ENCODE assay signal across 11 cellular contexts in the genomic region with DNA sequence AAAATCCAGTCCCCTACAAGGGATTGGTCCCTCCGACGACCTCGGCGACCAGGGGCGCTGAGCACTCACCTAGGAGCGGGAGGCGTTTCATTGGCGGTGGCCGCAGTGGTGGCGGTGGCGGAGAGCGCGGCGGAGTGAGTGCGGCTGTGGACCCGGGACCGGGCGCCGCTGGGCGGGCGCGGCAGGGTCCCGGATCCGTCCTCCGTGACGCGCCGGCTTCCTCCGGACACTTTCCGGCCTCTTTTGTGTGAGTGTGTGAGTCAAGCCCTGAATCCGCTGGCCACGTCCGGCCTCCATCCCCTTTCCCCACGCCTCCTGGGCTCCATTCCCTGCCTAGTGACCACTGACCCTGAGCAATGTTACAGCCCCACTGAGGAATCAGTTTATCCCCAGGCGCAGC. TPM values are rescaled to one million over a fixed set of nuclear protein-coding genes. Genes with fewer than 3 reads are reported as not detected.
DNase-seq lines count a peak whose midpoint lies in the region; TF ChIP-seq lines count a peak whose summit lies in the region.
"Had no signal": no experiment of that assay in that cellular context is flagged by ENCODE, and none has a peak within 500 bp of the region (broad histone marks: within the 10 kb centered on the region; RNA-seq: fewer than 3 reads in every experiment).

A gene (minus strand): TSS at position 167 of the 400 bp plus-strand sequence. CDS start 76 bp downstream, at position 91.

- CTCF ChIA-PET in OCI-LY7 (lab: Charles Lee; ENCODE audit: unreplicated experiment): no interaction called here

- H3K4me2 ChIP-seq in OCI-LY7 (ENCODE audit: low read length): no peak within 1 kb of the TSS

- POLR2A ChIA-PET in OCI-LY7 (lab: Charles Lee): no interaction called here

- no peak for TF ChIP-seq CTCF in retinal pigment epithelial cell (conservative IDR thresholded peaks at IDR 0.05; ENCODE audit: low read depth, low read length)
- no peak for TF ChIP-seq CTCF in OCI-LY7 (conservative IDR thresholded peaks at IDR 0.05; ENCODE audit: low read length)

- no peaks in the 10 kb centered on the region for H3K9me2 ChIP-seq in OCI-LY7 (ENCODE audit: insufficient read depth, low read length)

- H3K27ac ChIP-seq in iPS-18a (ENCODE audit: low read length) (no peak within 1 kb of the TSS), OCI-LY7 (ENCODE audit: low read depth, low read length, poor library complexity, severe bottlenecking) (no peak within 1 kb of the TSS)

- BruUV-seq in OCI-LY7 (replicated peaks; lab: Mats Ljungman, UMichigan): no TSS peak

- no peaks in the 10 kb centered on the region for H4K20me1 ChIP-seq in OCI-LY7 (ENCODE audit: insufficient read depth, low read length)

- peaks cover 15% of the 10 kb centered on the region for H3K27me3 ChIP-seq in iPS-18a (ENCODE audit: control insufficient read depth, insufficient read depth, low read length)

- DNase-seq in EL (peak; percentile 62), dermis microvascular lymphatic vessel endothelial cell (ENCODE audit: low read depth in 2 of 2) (peak; percentile 83 to 93), retinal pigment epithelial cell (ENCODE audit: low read depth) (no peak), COR-L47 (lab: John Stamatoyannopoulos, UW) (no peak), NK-92 (lab: John Stamatoyannopoulos, UW; ENCODE audit: unreplicated experiment) (no peak), OCI-LY7 (ENCODE audit: low spot score) (no peak)
- no peak for DNase-seq in stimulated activated CD4-positive, alpha-beta T cell treated with anti-CD3 and anti-CD28 coated beads, Interleukin-4, amount 100 ng/mL, for 24 hours
- DNase-seq: CD8-positive, alpha-beta memory T cell; hypothalamus had no signal

- H3K4me1 ChIP-seq in iPS-18a (ENCODE audit: control insufficient read depth, low read depth, low read length) (peaks cover 8% of the 10 kb centered on the region), OCI-LY7 (ENCODE audit: insufficient read depth, low read length, poor library complexity, severe bottlenecking) (no peaks in the 10 kb centered on the region)

- H3K9me3 ChIP-seq in iPS-18a (ENCODE audit: control insufficient read depth, low read depth, low read length) (no peaks in the 10 kb centered on the region), OCI-LY7 (ENCODE audit: low read length) (no peaks in the 10 kb centered on the region)

- H3K36me3 ChIP-seq in iPS-18a (ENCODE audit: control insufficient read depth, low read depth, low read length) (no peaks in the 10 kb centered on the region), OCI-LY7 (ENCODE audit: insufficient read depth, low read length) (no peaks in the 10 kb centered on the region)

- H3K4me3 ChIP-seq in iPS-18a (ENCODE audit: low read length) (peak within 1 kb of the TSS; percentile 71), retinal pigment epithelial cell (ENCODE audit: low read length) (peak within 1 kb of the TSS; percentile 56), OCI-LY7 (ENCODE audit: low read depth, low read length, poor library complexity, severe bottlenecking) (no peak within 1 kb of the TSS)

- intact Hi-C loops in OCI-LY7 (cut with micrococcal nuclease; ENCODE audit: unreplicated experiment): no loop called here

- no peaks in the 10 kb centered on the region for H3K79me2 ChIP-seq in OCI-LY7 (ENCODE audit: insufficient read depth, low read depth, low read length)

- H3K9ac ChIP-seq in iPS-18a (ENCODE audit: low read length): peak within 1 kb of the TSS; percentile 56

- H2AFZ ChIP-seq in OCI-LY7 (ENCODE audit: low read length): no peak within 1 kb of the TSS

RNA-seq across cellular contexts. Expression of the gene that starts here (rescaled TPM):
- total RNA-seq in dermis microvascular lymphatic vessel endothelial cell (121 and 125 TPM in 2 replicates), OCI-LY7 (2022) (not detected in 2 replicates)
- total RNA-seq in OCI-LY7 (2014; rRNA removed; shearing (Covaris generic)): not detected in 2 replicates
- total RNA-seq: activated CD8-positive, alpha-beta memory T cell treated with anti-CD3 and anti-CD28 coated beads for 36 hours; CD8-positive, alpha-beta memory T cell had no signal

Comparison
In these comparisons a context has a peak if more than half of its experiments do, and no peak if none do; other contexts are left out.
1. RNA of the gene that starts here (total RNA-seq): 121 to 125 TPM in dermis microvascular lymphatic vessel endothelial cell; not detected in OCI-LY7; every median in the first group is over 10 times any median in the second.
2. DNase-seq: peak in EL (single experiment) and dermis microvascular lymphatic vessel endothelial cell (2 of 2); none in retinal pigment epithelial cell (single experiment), COR-L47 (single experiment), NK-92 (single experiment), OCI-LY7 (single experiment) and stimulated activated CD4-positive, alpha-beta T cell treated with anti-CD3 and anti-CD28 coated beads, Interleukin-4, amount 100 ng/mL, for 24 hours (single experiment).